Comparison of ENCODE assay signal across 10 cellular contexts in genomic region chr18:48003426-48004349, GRCh38.
DNase-seq lines count a peak whose midpoint lies in the region; ATAC-seq and TF ChIP-seq lines count a peak whose summit lies in the region.
"Had no signal": no experiment of that assay in that cellular context is flagged by ENCODE, and none has a peak within 500 bp of the region (broad histone marks: within the 10 kb centered on the region; RNA-seq: fewer than 3 reads in every experiment).

No MANE protein-coding gene starts in this region.

- DNase-seq in GM23248 (peak; percentile 37), RKO (ENCODE audit: low spot score) (peak; percentile 3), psoas muscle (peak in 1 of 2 donors; percentile 41), HuH-7 (ENCODE audit: low spot score) (no peak), amygdala (lab: John Stamatoyannopoulos, UW) (no peak), NCI-H82 treated with DMSO at 0.1 percent for 48 hours (lab: John Stamatoyannopoulos, UW; ENCODE audit: unreplicated experiment) (no peak)
- DNase-seq: NCI-H1105, WERI-Rb-1 had no signal

- no peak overlapping the region for H3K4me3 ChIP-seq in GM23248
- no peak overlapping the region for H3K4me3 ChIP-seq in psoas muscle

- no peaks in the 10 kb centered on the region for H3K79me2 ChIP-seq in GM23248 (ENCODE audit: insufficient read depth)

- no peaks in the 10 kb centered on the region for H3F3A ChIP-seq in GM23248 (ENCODE audit: insufficient read depth)

- no peaks in the 10 kb centered on the region for H4K20me1 ChIP-seq in GM23248 (ENCODE audit: insufficient read depth)

- peaks cover 6% of the 10 kb centered on the region; the same call in 1 of the 2 replicates for H3K4me1 ChIP-seq in GM23248 (ENCODE audit: insufficient read depth)
- H3K4me1 ChIP-seq in psoas muscle: peaks cover 12% of the 10 kb centered on the region

- in situ Hi-C loops in GM23248 (cut with MboI): loop anchor here (10.0 to 25.0 kb wide), 2 partner anchors 239 to 791 kb away; no protein-coding TSS in a partner anchor

- intact Hi-C loops in psoas muscle (cut with DNase I): loop anchor here in 1 of 2 donors (5.0 kb wide), 1 partner anchor 66 kb away; no protein-coding TSS in a partner anchor

- H3K9me2 ChIP-seq in GM23248 (ENCODE audit: insufficient read depth): no peaks in the 10 kb centered on the region

- peak; percentile 11 for ATAC-seq in esophagus mucosa
- ATAC-seq in psoas muscle: peak in 3 of 4 donors; percentile 18 to 23 (median 22)
- no peak for ATAC-seq in HG03457 (IDR thresholded peaks at IDR 0.05; ENCODE audit: unreplicated experiment)

- H3K9ac ChIP-seq in GM23248: no peak overlapping the region

- WGBS in GM23248 (ENCODE audit: low coverage in 1 of 2, low lambda C conversion rate in 2 of 2, missing lambda C conversion rate in 2 of 2), 2 experiments: 81 to 82% methylated on average over 10 of the region's 10 CpGs
- WGBS in psoas muscle, 3 donors: 54 to 57% (median 55%) methylated on average over 10 of the region's 10 CpGs

- no peaks in the 10 kb centered on the region for H3K36me3 ChIP-seq in GM23248 (ENCODE audit: low read depth)
- H3K36me3 ChIP-seq in psoas muscle (ENCODE audit: insufficient read depth in 1 of 2, low read depth in 1 of 2): no peaks in the 10 kb centered on the region
- H3K36me3 ChIP-seq: WERI-Rb-1 had no signal

- H3K27me3 ChIP-seq in GM23248 (replicated peaks; ENCODE audit: insufficient read depth): peaks cover 3% of the 10 kb centered on the region; the same call in 1 of the 2 replicates
- H3K27me3 ChIP-seq in psoas muscle (ENCODE audit: insufficient read depth in 3 of 3, low read length in 2 of 3): no peaks in the 10 kb centered on the region

- TF ChIP-seq CTCF in psoas muscle (IDR thresholded peaks at IDR 0.05): no peak

- no peak overlapping the region for H3K4me2 ChIP-seq in GM23248 (ENCODE audit: unreplicated experiment)

- H3K27ac ChIP-seq in GM23248 (no peak overlapping the region), psoas muscle (peak overlapping the region; percentile 71)
- H3K27ac ChIP-seq: WERI-Rb-1 had no signal

- H2AFZ ChIP-seq in GM23248: no peak overlapping the region

- H3K9me3 ChIP-seq in GM23248 (ENCODE audit: low read depth) (no peaks in the 10 kb centered on the region), psoas muscle (no peaks in the 10 kb centered on the region)

Comparison
In these comparisons a context has a peak if more than half of its experiments do, and no peak if none do; other contexts are left out.
1. DNase-seq: peak in GM23248 (single experiment) and RKO (single experiment); none in HuH-7 (single experiment), amygdala (0 of 56) and NCI-H82 treated with DMSO at 0.1 percent for 48 hours (single experiment).